ENCODE assay signal across 8 cellular contexts in the genomic region with DNA sequence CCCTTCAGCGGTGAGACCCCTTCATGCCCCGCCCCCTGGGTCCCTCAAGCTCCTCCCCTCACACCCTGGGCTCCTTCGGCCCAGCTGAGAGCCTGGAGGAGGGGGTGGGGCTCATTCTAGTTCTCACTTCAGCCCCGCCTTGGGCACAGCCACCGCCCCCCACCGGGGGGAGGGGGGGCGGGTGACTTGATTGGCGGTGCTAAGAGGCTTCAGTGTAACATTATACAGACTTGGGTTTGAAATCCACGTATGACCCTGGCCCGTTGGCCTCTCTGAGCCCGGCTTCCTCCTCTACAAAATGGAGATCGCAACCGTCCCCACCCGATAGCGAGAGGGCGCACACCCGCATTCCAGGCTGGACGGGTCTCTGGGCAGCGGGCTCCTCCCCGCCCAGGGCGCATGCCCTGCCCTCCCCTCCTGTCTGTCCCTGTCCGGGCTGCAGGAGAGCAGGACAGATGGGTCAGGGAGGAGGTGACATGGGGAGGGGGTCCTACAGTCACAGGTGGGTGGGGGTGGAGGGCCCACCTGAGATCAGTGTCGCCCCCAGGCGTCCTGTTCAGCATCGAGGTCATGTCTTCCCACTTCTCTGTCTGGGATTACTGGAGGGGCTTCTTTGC. TPM values are rescaled to one million over a fixed set of nuclear protein-coding genes. Genes with fewer than 3 reads are reported as not detected.
DNase-seq lines count a peak whose midpoint lies in the region; ATAC-seq lines count a peak whose summit lies in the region.

No MANE protein-coding gene starts in this region.

- intact Hi-C loops in posterior vena cava (cut with DNase I) = no loop called here

- no peak for ATAC-seq in GM18498 (IDR thresholded peaks at IDR 0.05; ENCODE audit: unreplicated experiment)

- DNase-seq in CMK (ENCODE audit: low read depth) = peak; percentile 42
- peak; percentile 34 for DNase-seq in NCI-H226
- peak; percentile 80 for DNase-seq in astrocyte of the hippocampus (ENCODE audit: low read depth, low spot score)
- peak; percentile 77 for DNase-seq in iPS-NIHi11 (ENCODE audit: low spot score)
- DNase-seq in stimulated activated CD4-positive, alpha-beta T cell treated with anti-CD3 and anti-CD28 coated beads, Interleukin-4, amount 100 ng/mL, for 1 hour = peak; percentile 55
- DNase-seq in posterior vena cava (ENCODE audit: low spot score) = no peak
- no peak for DNase-seq in COLO668 (lab: John Stamatoyannopoulos, UW; ENCODE audit: unreplicated experiment)

RNA-seq across cellular contexts. Expression of gene CLCNKB, which starts 5.1 kb away (rescaled TPM):
- total RNA-seq in posterior vena cava = under 1 TPM; 0.62 to 0.88 TPM

RNA-seq across cellular contexts. Expression of gene FAM131C, which starts 24.8 kb away (rescaled TPM):
- 1 to 10 TPM in 1 of 2 donors, under 1 TPM in 1; 0.88 to 1.2 TPM for total RNA-seq in posterior vena cava

RNA-seq across cellular contexts. Expression of gene CLCNKA, which starts 26.8 kb away (rescaled TPM):
- total RNA-seq in posterior vena cava = under 1 TPM; 0.51 to 0.90 TPM

RNA-seq across cellular contexts. Expression of gene HSPB7, which starts 30.8 kb away (rescaled TPM):
- total RNA-seq in posterior vena cava = 100 to 1,000 TPM; 272 to 588 TPM

RNA-seq across cellular contexts. Expression of gene SRARP, which starts 44.6 kb away (rescaled TPM):
- total RNA-seq in posterior vena cava = not detected

Comparison
In these comparisons a context has a peak if more than half of its experiments do, and no peak if none do; other contexts are left out.
1. DNase-seq: peak in CMK (single experiment), NCI-H226 (single experiment), astrocyte of the hippocampus (single experiment), iPS-NIHi11 (single experiment) and stimulated activated CD4-positive, alpha-beta T cell treated with anti-CD3 and anti-CD28 coated beads, Interleukin-4, amount 100 ng/mL, for 1 hour (single experiment); none in posterior vena cava (single experiment) and COLO668 (single experiment).